Comparison of ENCODE assay signal across 13 cellular contexts in the genomic region with DNA sequence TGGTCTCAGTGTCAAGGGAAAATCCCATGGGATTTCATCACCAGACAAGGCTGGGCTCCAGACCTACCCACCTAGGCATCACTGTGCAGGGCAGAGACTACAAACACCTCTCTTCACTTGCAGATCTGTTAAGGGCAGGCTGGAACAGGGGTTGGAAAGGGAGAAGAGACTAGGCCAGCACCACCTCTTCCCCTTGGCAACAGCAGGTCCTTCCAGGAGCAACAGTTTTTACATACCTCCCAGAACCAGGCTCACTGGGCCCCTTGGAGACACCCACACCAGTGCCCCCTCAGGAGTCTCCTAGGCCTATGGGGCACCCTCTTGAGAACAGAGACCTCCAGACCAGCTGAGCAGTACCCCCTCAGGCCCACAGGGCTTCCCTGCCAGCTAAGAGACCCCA. TPM values are rescaled to one million over a fixed set of nuclear protein-coding genes. Genes with fewer than 3 reads are reported as not detected.
DNase-seq lines count a peak whose midpoint lies in the region; ATAC-seq and TF ChIP-seq lines count a peak whose summit lies in the region.
"Had no signal": no experiment of that assay in that cellular context is flagged by ENCODE, and none has a peak within 500 bp of the region (broad histone marks: within the 10 kb centered on the region; RNA-seq: fewer than 3 reads in every experiment).

No MANE protein-coding gene starts in this region.

- no peak for TF ChIP-seq CTCF in OCI-LY1 (IDR thresholded peaks at IDR 0.05; ENCODE audit: low read length)
- TF ChIP-seq CTCF in chondrocyte (IDR thresholded peaks at IDR 0.05), result no peak
- TF ChIP-seq CTCF in sigmoid colon (IDR thresholded peaks at IDR 0.05), result no peak
- no peak for TF ChIP-seq CTCF in omental fat pad (IDR thresholded peaks at IDR 0.05)

- H3F3A ChIP-seq in OCI-LY1 (ENCODE audit: insufficient read depth, low read length), result peaks cover 18% of the 10 kb centered on the region

- H3K9me3 ChIP-seq in OCI-LY1 (ENCODE audit: low read length) (no peaks in the 10 kb centered on the region), sigmoid colon (no peaks in the 10 kb centered on the region)

- no peaks in the 10 kb centered on the region for H3K9me3 Mint-ChIP-seq in activated naive CD4-positive, alpha-beta T cell treated with anti-CD3 and anti-CD28 coated beads for 36 hours
- no peaks in the 10 kb centered on the region for H3K9me3 Mint-ChIP-seq in chondrocyte (ENCODE audit: low read depth)

- H3K4me3 ChIP-seq in OCI-LY1 (ENCODE audit: low read depth, low read length, poor library complexity, severe bottlenecking) (no peak overlapping the region), sigmoid colon (no peak overlapping the region)

- TF ChIP-seq EP300 in sigmoid colon (IDR thresholded peaks at IDR 0.05), result no peak

- H3K27me3 Mint-ChIP-seq in activated naive CD4-positive, alpha-beta T cell treated with anti-CD3 and anti-CD28 coated beads for 36 hours (ENCODE audit: low read depth), result no peaks in the 10 kb centered on the region
- H3K27me3 Mint-ChIP-seq in chondrocyte (ENCODE audit: low read depth), result no peaks in the 10 kb centered on the region

- no peak for TF ChIP-seq POLR2A in sigmoid colon (IDR thresholded peaks at IDR 0.05)

- H3K79me2 ChIP-seq in OCI-LY1 (ENCODE audit: insufficient read depth, low read length), result peaks cover 19% of the 10 kb centered on the region

- intact Hi-C loops in activated naive CD4-positive, alpha-beta T cell treated with anti-CD3 and anti-CD28 coated beads for 36 hours (cut with micrococcal nuclease), result no loop called here
- intact Hi-C loops in sigmoid colon (cut with DNase I), result no loop called here
- intact Hi-C loops in posterior vena cava (cut with DNase I), result no loop called here

- peaks cover 56% of the 10 kb centered on the region for H3K4me1 Mint-ChIP-seq in activated naive CD4-positive, alpha-beta T cell treated with anti-CD3 and anti-CD28 coated beads for 36 hours (ENCODE audit: low read depth)
- peaks cover 32% of the 10 kb centered on the region for H3K4me1 Mint-ChIP-seq in chondrocyte (ENCODE audit: low read depth)

- H3K27me3 ChIP-seq in OCI-LY1 (ENCODE audit: insufficient read depth, low read length) (no peaks in the 10 kb centered on the region), sigmoid colon (no peaks in the 10 kb centered on the region)

- no peaks in the 10 kb centered on the region for H4K20me1 ChIP-seq in OCI-LY1 (ENCODE audit: insufficient read depth, low read length)

- peak overlapping the region; percentile 90 for H3K4me3 Mint-ChIP-seq in activated naive CD4-positive, alpha-beta T cell treated with anti-CD3 and anti-CD28 coated beads for 36 hours
- H3K4me3 Mint-ChIP-seq in chondrocyte (ENCODE audit: unreplicated experiment), result peak overlapping the region; percentile 96

- H3K36me3 Mint-ChIP-seq in activated naive CD4-positive, alpha-beta T cell treated with anti-CD3 and anti-CD28 coated beads for 36 hours (ENCODE audit: low read depth), result peaks cover 30% of the 10 kb centered on the region
- peaks cover 9% of the 10 kb centered on the region for H3K36me3 Mint-ChIP-seq in chondrocyte (ENCODE audit: low read depth)

- H2AFZ ChIP-seq in OCI-LY1 (ENCODE audit: low read length), result no peak overlapping the region

- no peak overlapping the region; the same call in 1 of the 2 replicates for H3K9ac ChIP-seq in OCI-LY1 (ENCODE audit: low read length)

- H3K4me1 ChIP-seq in OCI-LY1 (ENCODE audit: insufficient read depth, low read length, severe bottlenecking) (peaks cover 60% of the 10 kb centered on the region), sigmoid colon (peaks cover 0 to 56% (median 51%) of the 10 kb centered on the region in 4 donors)

- no peaks in the 10 kb centered on the region for H3K9me2 ChIP-seq in OCI-LY1 (ENCODE audit: low read depth, low read length)

- no peak for DNase-seq in activated naive CD4-positive, alpha-beta T cell treated with anti-CD3 and anti-CD28 coated beads for 36 hours
- DNase-seq in activated naive CD4-positive, alpha-beta T cell treated with Interleukin-2 at 50 U/mL for 16 hours, result no peak
- DNase-seq in chondrocyte (ENCODE audit: low spot score) (no peak), sigmoid colon (peak; percentile 59), posterior vena cava (ENCODE audit: low spot score) (no peak), omental fat pad (ENCODE audit: low spot score) (no peak)
- DNase-seq: islet precursor cell, Kasumi-1, NCI-H187, NCI-H524 treated with DMSO at 0.1 percent for 48 hours had no signal

- CTCF ChIA-PET in activated naive CD4-positive, alpha-beta T cell treated with anti-CD3 and anti-CD28 coated beads for 36 hours (lab: Charles Lee), result interaction anchor here (1.0 to 1.7 kb wide), 3 partner anchors 20 to 43 kb away, joined by 3 to 9 read pairs (median 4); a partner anchor contains a TSS

- H3K27ac ChIP-seq in OCI-LY1 (ENCODE audit: low read depth, low read length, poor library complexity, severe bottlenecking) (peak overlapping the region; percentile 99), sigmoid colon (no peak overlapping the region)
- H3K27ac ChIP-seq: epithelial cell of prostate had no signal

- no peak overlapping the region for H3K27ac Mint-ChIP-seq in activated naive CD4-positive, alpha-beta T cell treated with anti-CD3 and anti-CD28 coated beads for 36 hours
- H3K27ac Mint-ChIP-seq in chondrocyte (ENCODE audit: unreplicated experiment), result peak overlapping the region; percentile 41

- H3K4me2 ChIP-seq in OCI-LY1 (ENCODE audit: low read length), result no peak overlapping the region

- H3K36me3 ChIP-seq in OCI-LY1 (ENCODE audit: insufficient read depth, low read length), result peaks cover 14% of the 10 kb centered on the region; the same call in 1 of the 2 replicates
- H3K36me3 ChIP-seq in sigmoid colon, result peaks cover 9 to 13% (median 11%) of the 10 kb centered on the region in 4 donors

- ATAC-seq in omental fat pad (ENCODE audit: low FRiP score), result no peak
- ATAC-seq in GM21717 (IDR thresholded peaks at IDR 0.05; ENCODE audit: unreplicated experiment), result no peak

RNA-seq across cellular contexts. Expression of a gene that starts 2.5 kb away (rescaled TPM):
- total RNA-seq in activated naive CD4-positive, alpha-beta T cell treated with anti-CD3 and anti-CD28 coated beads for 36 hours, result 10 to 100 TPM; 91.4 to 93.6 TPM
- 70.3 to 80.7 TPM (median 76.3 TPM) in 3 replicates for total RNA-seq in chondrocyte
- 10 to 100 TPM; 22.4 to 37.5 (median 30.3) TPM for total RNA-seq in sigmoid colon
- polyA plus RNA-seq in sigmoid colon, result 10 to 100 TPM; 48.0 to 58.5 (median 57.8) TPM
- total RNA-seq in posterior vena cava, result 10 to 100 TPM; 53.3 to 60.0 TPM
- total RNA-seq in omental fat pad, result 10 to 100 TPM; 19.4 to 26.2 (median 23.3) TPM

RNA-seq across cellular contexts. Expression of a gene that starts 6.0 kb away (rescaled TPM):
- total RNA-seq in activated naive CD4-positive, alpha-beta T cell treated with anti-CD3 and anti-CD28 coated beads for 36 hours, result 100 to 1,000 TPM; 109 to 111 TPM
- total RNA-seq in chondrocyte (85.1 to 99.4 TPM (median 85.9 TPM) in 3 replicates), sigmoid colon (100 to 1,000 TPM; 101 to 144 (median 136) TPM), posterior vena cava (100 to 1,000 TPM in 1 of 2 donors, 10 to 100 TPM in 1; 96.9 to 103 TPM), omental fat pad (100 to 1,000 TPM in 2 of 4 donors, 10 to 100 TPM in 2; 87.0 to 115 (median 99.6) TPM)
- polyA plus RNA-seq in sigmoid colon, result 100 to 1,000 TPM; 196 to 372 (median 300) TPM

RNA-seq across cellular contexts. Expression of a gene that starts 12.2 kb away (rescaled TPM):
- 10 to 100 TPM; 13.3 to 13.4 TPM for total RNA-seq in activated naive CD4-positive, alpha-beta T cell treated with anti-CD3 and anti-CD28 coated beads for 36 hours
- total RNA-seq in chondrocyte, result 15.2 to 22.3 TPM (median 15.8 TPM) in 3 replicates
- 10 to 100 TPM; 13.6 to 31.5 (median 20.1) TPM for total RNA-seq in sigmoid colon
- polyA plus RNA-seq in sigmoid colon, result 10 to 100 TPM in 1 of 3 donors, 1 to 10 TPM in 2; 5.8 to 28.7 (median 9.0) TPM
- total RNA-seq in posterior vena cava, result 10 to 100 TPM; 10.0 to 14.0 TPM
- 10 to 100 TPM; 15.8 to 32.5 (median 22.1) TPM for total RNA-seq in omental fat pad

RNA-seq across cellular contexts. Expression of a gene that starts 17.1 kb away (rescaled TPM):
- 100 to 1,000 TPM; 475 to 483 TPM for total RNA-seq in activated naive CD4-positive, alpha-beta T cell treated with anti-CD3 and anti-CD28 coated beads for 36 hours
- total RNA-seq in chondrocyte (215 to 286 TPM (median 228 TPM) in 3 replicates), sigmoid colon (100 to 1,000 TPM; 157 to 236 (median 207) TPM), posterior vena cava (100 to 1,000 TPM; 159 to 168 TPM), omental fat pad (100 to 1,000 TPM; 151 to 238 (median 166) TPM)
- 100 to 1,000 TPM in 2 of 3 donors, 10 to 100 TPM in 1; 84.8 to 223 (median 150) TPM for polyA plus RNA-seq in sigmoid colon

RNA-seq across cellular contexts. Expression of a gene that starts 41.3 kb away (rescaled TPM):
- total RNA-seq in activated naive CD4-positive, alpha-beta T cell treated with anti-CD3 and anti-CD28 coated beads for 36 hours, result 1 to 10 TPM; 5.5 to 6.0 TPM
- total RNA-seq in chondrocyte (15.6 to 17.2 TPM (median 15.9 TPM) in 3 replicates), sigmoid colon (10 to 100 TPM in 1 of 4 donors, 1 to 10 TPM in 3; 7.6 to 13.8 (median 8.4) TPM), posterior vena cava (10 to 100 TPM; 11.8 to 12.1 TPM), omental fat pad (10 to 100 TPM in 1 of 4 donors, 1 to 10 TPM in 3; 4.6 to 10.2 (median 8.4) TPM)
- 10 to 100 TPM in 1 of 3 donors, 1 to 10 TPM in 2; 4.9 to 10.2 (median 6.0) TPM for polyA plus RNA-seq in sigmoid colon
